ENCODE assay signal across 12 cellular contexts in genomic region chr16:53417011-53417410, GRCh38. TPM values are rescaled to one million over a fixed set of nuclear protein-coding genes. Genes with fewer than 3 reads are reported as not detected.
DNase-seq lines count a peak whose midpoint lies in the region; ATAC-seq and TF ChIP-seq lines count a peak whose summit lies in the region.
"Had no signal": no experiment of that assay in that cellular context is flagged by ENCODE, and none has a peak within 500 bp of the region (broad histone marks: within the 10 kb centered on the region; RNA-seq: fewer than 3 reads in every experiment).

No MANE protein-coding gene starts in this region.

- 26 to 29% methylated on average over 4 of the region's 4 CpGs for WGBS in GM23248 (ENCODE audit: low coverage in 1 of 2, low lambda C conversion rate in 2 of 2, missing lambda C conversion rate in 2 of 2), 2 experiments

- no peak overlapping the region for H3K27ac ChIP-seq in GM23248
- no peak overlapping the region for H3K27ac ChIP-seq in parathyroid adenoma

- H3K4me1 ChIP-seq in GM23248 (ENCODE audit: insufficient read depth) (no peaks in the 10 kb centered on the region), parathyroid adenoma (no peaks in the 10 kb centered on the region)

- no peaks in the 10 kb centered on the region for H3K27me3 ChIP-seq in GM23248 (replicated peaks; ENCODE audit: insufficient read depth)
- no peaks in the 10 kb centered on the region for H3K27me3 ChIP-seq in parathyroid adenoma (ENCODE audit: control insufficient read depth, insufficient read depth, low read length)

- H3K9me2 ChIP-seq in GM23248 (ENCODE audit: insufficient read depth): no peaks in the 10 kb centered on the region

- peaks cover 6% of the 10 kb centered on the region; the same call in 1 of the 2 replicates for H3F3A ChIP-seq in GM23248 (ENCODE audit: insufficient read depth)

- DNase-seq in GM23248 (peak; percentile 55), NOMO-1 treated with DMSO at 0.1 percent for 48 hours (lab: John Stamatoyannopoulos, UW; ENCODE audit: unreplicated experiment) (peak; percentile 33), choroid plexus epithelial cell (ENCODE audit: low read depth) (peak; percentile 52), NCI-H2171 treated with DMSO at 0.1 percent for 48 hours (lab: John Stamatoyannopoulos, UW) (no peak)
- DNase-seq in activated effector memory CD4-positive, alpha-beta T cell treated with Interleukin-2 at 50 U/mL for 16 hours: no peak
- DNase-seq: activated CD4-positive, alpha-beta T cell treated with anti-CD3 and anti-CD28 coated beads for 36 hours; NCI-H2029 treated with DMSO at 0.1 percent for 48 hours; T-cell had no signal

- H3K36me3 ChIP-seq in GM23248 (ENCODE audit: low read depth): no peaks in the 10 kb centered on the region
- H3K36me3 ChIP-seq in parathyroid adenoma (ENCODE audit: control insufficient read depth, insufficient read depth, low read length): no peaks in the 10 kb centered on the region

- H3K9ac ChIP-seq in GM23248 (no peak overlapping the region), parathyroid adenoma (no peak overlapping the region)

- H3K4me3 ChIP-seq in GM23248 (no peak overlapping the region), choroid plexus epithelial cell (ENCODE audit: low read depth, low read length) (no peak overlapping the region), parathyroid adenoma (ENCODE audit: low read depth, low read length) (no peak overlapping the region)
- H3K4me3 ChIP-seq: lung, skin epidermis had no signal

- no peak for TF ChIP-seq CTCF in choroid plexus epithelial cell (conservative IDR thresholded peaks at IDR 0.05; ENCODE audit: low read depth, low read length)
- no peak for TF ChIP-seq CTCF in parathyroid adenoma (IDR thresholded peaks at IDR 0.05)

- H3K79me2 ChIP-seq in GM23248 (ENCODE audit: insufficient read depth) (no peaks in the 10 kb centered on the region), parathyroid adenoma (no peaks in the 10 kb centered on the region)

- no peak for ATAC-seq in HG02678 (IDR thresholded peaks at IDR 0.05; ENCODE audit: unreplicated experiment)
- ATAC-seq: activated CD4-positive, alpha-beta T cell treated with anti-CD3 and anti-CD28 coated beads for 36 hours; T-cell had no signal

- H2AFZ ChIP-seq in GM23248: peak overlapping the region; percentile 45
- H2AFZ ChIP-seq in parathyroid adenoma: peak overlapping the region; percentile 28

- H3K9me3 ChIP-seq in GM23248 (ENCODE audit: low read depth): no peaks in the 10 kb centered on the region
- no peaks in the 10 kb centered on the region for H3K9me3 ChIP-seq in parathyroid adenoma (ENCODE audit: control insufficient read depth, low read length)

- in situ Hi-C loops in GM23248 (cut with MboI): no loop called here

- H3K4me2 ChIP-seq in GM23248 (ENCODE audit: unreplicated experiment) (peak overlapping the region; percentile 40), parathyroid adenoma (ENCODE audit: low read length) (no peak overlapping the region)

- H4K20me1 ChIP-seq in GM23248 (ENCODE audit: insufficient read depth): no peaks in the 10 kb centered on the region

RNA-seq across cellular contexts. Expression of gene RBL2, which starts 17.3 kb away (rescaled TPM):
- 42.0 and 44.5 TPM in 2 replicates for total RNA-seq in GM23248 (2014; rRNA removed; shearing (Covaris generic))
- 30.9 and 32.2 TPM in 2 replicates for polyA plus RNA-seq in GM23248 (2016; fragmentation: Nextera tagmentation; extraction: Ambion mirVana)

Comparison
In these comparisons a context has a peak if more than half of its experiments do, and no peak if none do; other contexts are left out.
1. DNase-seq: peak in GM23248 (single experiment), NOMO-1 treated with DMSO at 0.1 percent for 48 hours (single experiment) and choroid plexus epithelial cell (single experiment); none in activated effector memory CD4-positive, alpha-beta T cell treated with Interleukin-2 at 50 U/mL for 16 hours (single experiment) and NCI-H2171 treated with DMSO at 0.1 percent for 48 hours (single experiment).